In the genomic region with DNA sequence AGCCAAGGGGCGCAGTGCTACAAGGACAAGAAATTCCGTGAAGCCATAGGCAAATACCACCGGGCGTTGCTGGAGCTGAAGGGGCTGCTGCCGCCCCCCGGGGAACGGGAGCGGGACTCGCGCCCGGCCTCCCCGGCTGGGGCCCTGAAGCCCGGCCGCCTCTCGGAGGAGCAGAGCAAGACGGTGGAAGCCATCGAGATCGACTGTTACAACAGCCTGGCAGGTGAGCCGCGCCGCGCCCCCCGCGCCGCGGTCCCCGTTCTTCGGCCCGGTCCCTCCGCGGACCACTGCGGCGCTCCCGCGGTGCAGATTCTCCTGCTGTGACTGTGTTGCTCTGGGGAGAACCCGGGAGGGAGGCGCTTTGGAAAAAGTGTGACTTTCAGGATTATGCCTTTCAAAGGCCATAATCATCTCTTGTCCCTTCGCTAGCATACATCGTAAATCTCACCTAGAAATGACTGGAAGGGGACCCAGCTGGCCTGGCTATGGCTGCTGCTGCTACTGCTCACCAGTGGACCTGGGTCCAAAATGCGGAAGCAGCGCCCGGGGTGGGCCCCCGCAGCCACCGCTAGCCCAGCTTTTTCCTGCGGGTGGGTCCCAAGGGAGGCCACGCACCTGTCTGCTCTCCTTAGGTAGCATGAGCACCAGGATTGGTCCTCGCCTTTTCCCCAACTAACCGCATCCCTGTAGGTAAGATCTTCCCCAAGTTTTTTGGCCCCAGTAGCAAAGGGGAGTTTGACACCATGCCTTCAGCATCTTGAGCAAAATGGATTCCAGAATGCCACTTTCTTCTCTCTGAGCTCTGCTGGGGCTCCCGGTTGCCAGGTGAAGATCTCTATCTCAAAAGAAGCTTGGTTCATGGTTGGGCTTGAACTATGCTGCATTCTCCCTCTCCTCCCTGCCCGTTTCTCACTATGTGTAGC, we compare ENCODE assay signal across 8 cellular contexts. TPM values are rescaled to one million over a fixed set of nuclear protein-coding genes. Genes with fewer than 3 reads are reported as not detected.
DNase-seq lines count a peak whose midpoint lies in the region; ATAC-seq and TF ChIP-seq lines count a peak whose summit lies in the region.

No MANE protein-coding gene starts in this region.

- H3K4me1 ChIP-seq in foreskin keratinocyte: no peaks in the 10 kb centered on the region

- H3K36me3 Mint-ChIP-seq in activated T-helper 1 cell treated with anti-CD3 and anti-CD28 coated beads, Interleukin-12 subunit alpha, Interleukin-12 subunit beta, Interleukin-2, Interleukin-4 antibody, amounts not matched to agents 30 ng/mL and 10 ng/mL and 1 ng/mL, durations not matched to agents 14 hours and 24 hours and 36 hours (ENCODE audit: low read depth): peaks cover 3% of the 10 kb centered on the region
- H3K36me3 Mint-ChIP-seq in osteocyte (ENCODE audit: unreplicated experiment): no peaks in the 10 kb centered on the region

- TF ChIP-seq POLR2A in NB4 (IDR thresholded peaks at IDR 0.05; ENCODE audit: extremely low read depth, insufficient read length): no peak

- H3K9me3 Mint-ChIP-seq in activated T-helper 1 cell treated with anti-CD3 and anti-CD28 coated beads, Interleukin-12 subunit alpha, Interleukin-12 subunit beta, Interleukin-2, Interleukin-4 antibody, amounts not matched to agents 30 ng/mL and 10 ng/mL and 1 ng/mL, durations not matched to agents 14 hours and 24 hours and 36 hours: no peaks in the 10 kb centered on the region
- H3K9me3 Mint-ChIP-seq in osteocyte (ENCODE audit: unreplicated experiment): no peaks in the 10 kb centered on the region

- H3K4me3 Mint-ChIP-seq in activated T-helper 1 cell treated with anti-CD3 and anti-CD28 coated beads, Interleukin-12 subunit alpha, Interleukin-12 subunit beta, Interleukin-2, Interleukin-4 antibody, amounts not matched to agents 30 ng/mL and 10 ng/mL and 1 ng/mL, durations not matched to agents 14 hours and 24 hours and 36 hours: peak overlapping the region; percentile 90
- H3K4me3 Mint-ChIP-seq in osteocyte (ENCODE audit: unreplicated experiment): peak overlapping the region; percentile 78

- ATAC-seq in GM18909 (IDR thresholded peaks at IDR 0.05; ENCODE audit: poor library complexity, unreplicated experiment): peak; percentile 39
- peak; percentile 13 for ATAC-seq in foreskin keratinocyte

- H3K4me3 ChIP-seq in AG10803 (ENCODE audit: low read length): peak overlapping the region; percentile 44
- H3K4me3 ChIP-seq in NB4 (ENCODE audit: low read depth, low read length): no peak overlapping the region

- H3K4me1 Mint-ChIP-seq in activated T-helper 1 cell treated with anti-CD3 and anti-CD28 coated beads, Interleukin-12 subunit alpha, Interleukin-12 subunit beta, Interleukin-2, Interleukin-4 antibody, amounts not matched to agents 30 ng/mL and 10 ng/mL and 1 ng/mL, durations not matched to agents 14 hours and 24 hours and 36 hours (ENCODE audit: low read depth): peaks cover 57% of the 10 kb centered on the region
- peaks cover 17% of the 10 kb centered on the region for H3K4me1 Mint-ChIP-seq in osteocyte (ENCODE audit: unreplicated experiment)

- intact Hi-C loops in activated T-helper 1 cell treated with anti-CD3 and anti-CD28 coated beads, Interleukin-12 subunit alpha, Interleukin-12 subunit beta, Interleukin-2, Interleukin-4 antibody, amounts not matched to agents 30 ng/mL and 10 ng/mL and 1 ng/mL, durations not matched to agents 14 hours and 24 hours and 36 hours (cut with micrococcal nuclease): loop anchor here (1.0 to 5.0 kb wide), 5 partner anchors 13 to 875 kb away; partner anchors contain the start of genes MAP3K9 and SRSF5

- no peak for DNase-seq in AG10803 (ENCODE audit: low read depth)
- DNase-seq in NB4 (ENCODE audit: low read depth): peak; percentile 37
- DNase-seq in activated T-helper 1 cell treated with anti-CD3 and anti-CD28 coated beads, Interleukin-12 subunit alpha, Interleukin-12 subunit beta, Interleukin-2, Interleukin-4 antibody, amounts not matched to agents 30 ng/mL and 10 ng/mL and 1 ng/mL, durations not matched to agents 14 hours and 24 hours and 36 hours (ENCODE audit: low spot score): peak; percentile 28
- no peak for DNase-seq in foreskin keratinocyte
- DNase-seq in osteocyte (ENCODE audit: extremely low spot score, unreplicated experiment): no peak
- DNase-seq in NK-92 (lab: John Stamatoyannopoulos, UW; ENCODE audit: unreplicated experiment): no peak
- no peak for DNase-seq in middle frontal gyrus (ENCODE audit: extremely low spot score, low spot score)

- H3K27me3 ChIP-seq in foreskin keratinocyte: peaks cover 44% of the 10 kb centered on the region

- H3K27ac Mint-ChIP-seq in activated T-helper 1 cell treated with anti-CD3 and anti-CD28 coated beads, Interleukin-12 subunit alpha, Interleukin-12 subunit beta, Interleukin-2, Interleukin-4 antibody, amounts not matched to agents 30 ng/mL and 10 ng/mL and 1 ng/mL, durations not matched to agents 14 hours and 24 hours and 36 hours: peak overlapping the region; percentile 83
- no peak overlapping the region for H3K27ac Mint-ChIP-seq in osteocyte (ENCODE audit: unreplicated experiment)

- TF ChIP-seq CTCF in AG10803 (conservative IDR thresholded peaks at IDR 0.05; ENCODE audit: low read length) (no peak), NB4 (IDR thresholded peaks at IDR 0.05; ENCODE audit: low read depth, low read length) (no peak), foreskin keratinocyte (conservative IDR thresholded peaks at IDR 0.05) (no peak), osteocyte (IDR thresholded peaks at IDR 0.05) (no peak)

- peaks cover 9% of the 10 kb centered on the region for H3K27me3 Mint-ChIP-seq in activated T-helper 1 cell treated with anti-CD3 and anti-CD28 coated beads, Interleukin-12 subunit alpha, Interleukin-12 subunit beta, Interleukin-2, Interleukin-4 antibody, amounts not matched to agents 30 ng/mL and 10 ng/mL and 1 ng/mL, durations not matched to agents 14 hours and 24 hours and 36 hours (ENCODE audit: insufficient read depth)
- peaks cover 38% of the 10 kb centered on the region for H3K27me3 Mint-ChIP-seq in osteocyte (ENCODE audit: unreplicated experiment)

- H3K27ac ChIP-seq in foreskin keratinocyte: no peak overlapping the region

RNA-seq across cellular contexts. Expression of gene TTC9, which starts 0.9 kb away (rescaled TPM):
- total RNA-seq in activated T-helper 1 cell treated with anti-CD3 and anti-CD28 coated beads, Interleukin-12 subunit alpha, Interleukin-12 subunit beta, Interleukin-2, Interleukin-4 antibody, amounts not matched to agents 30 ng/mL and 10 ng/mL and 1 ng/mL, durations not matched to agents 14 hours and 24 hours and 36 hours: 6.6 and 6.7 TPM in 2 replicates
- total RNA-seq in foreskin keratinocyte: 0.28 and 0.95 TPM in 2 replicates
- polyA plus RNA-seq in foreskin keratinocyte: 0.29 and 0.75 TPM in 2 replicates
- 0.99 and 1.2 TPM in 2 replicates for total RNA-seq in osteocyte

RNA-seq across cellular contexts. Expression of gene MED6, which starts 42.1 kb away (rescaled TPM):
- total RNA-seq in activated T-helper 1 cell treated with anti-CD3 and anti-CD28 coated beads, Interleukin-12 subunit alpha, Interleukin-12 subunit beta, Interleukin-2, Interleukin-4 antibody, amounts not matched to agents 30 ng/mL and 10 ng/mL and 1 ng/mL, durations not matched to agents 14 hours and 24 hours and 36 hours: 59.3 and 63.7 TPM in 2 replicates
- total RNA-seq in foreskin keratinocyte (28.7 and 29.0 TPM in 2 replicates), osteocyte (36.1 and 39.7 TPM in 2 replicates)
- 29.5 and 33.4 TPM in 2 replicates for polyA plus RNA-seq in foreskin keratinocyte

Comparison
In these comparisons a context has a peak if more than half of its experiments do, and no peak if none do; other contexts are left out.
1. DNase-seq: peak in NB4 (single experiment) and activated T-helper 1 cell treated with anti-CD3 and anti-CD28 coated beads, Interleukin-12 subunit alpha, Interleukin-12 subunit beta, Interleukin-2, Interleukin-4 antibody, amounts not matched to agents 30 ng/mL and 10 ng/mL and 1 ng/mL, durations not matched to agents 14 hours and 24 hours and 36 hours (single experiment); none in AG10803 (single experiment), foreskin keratinocyte (0 of 2), osteocyte (single experiment), NK-92 (single experiment) and middle frontal gyrus (single experiment).